8 cellular contexts compared by ENCODE assay signal in genomic region chr5:151253604-151253948, GRCh38. TPM values are rescaled to one million over a fixed set of nuclear protein-coding genes. Genes with fewer than 3 reads are reported as not detected.
DNase-seq lines count a peak whose midpoint lies in the region; ATAC-seq and TF ChIP-seq lines count a peak whose summit lies in the region.

No MANE protein-coding gene starts in this region.

- TF ChIP-seq CTCF in cardiac muscle cell (IDR thresholded peaks at IDR 0.05; ENCODE audit: low read depth, low read length) (no peak), cardiac fibroblast (IDR thresholded peaks at IDR 0.05; ENCODE audit: low read depth, low read length) (no peak), mesothelial cell of epicardium (IDR thresholded peaks at IDR 0.05; ENCODE audit: unreplicated experiment) (no peak)

- no peaks in the 10 kb centered on the region for H3K27me3 Mint-ChIP-seq in mesothelial cell of epicardium (ENCODE audit: low read depth)

- peak overlapping the region; percentile 99 for H3K27ac Mint-ChIP-seq in mesothelial cell of epicardium

- H3K4me1 Mint-ChIP-seq in mesothelial cell of epicardium, result peaks cover 31% of the 10 kb centered on the region

- DNase-seq in cardiac muscle cell (ENCODE audit: low read depth in 1 of 2, low spot score in 1 of 2), result no peak
- no peak for DNase-seq in cardiac septum (ENCODE audit: low spot score)
- no peak for DNase-seq in cardiac fibroblast (ENCODE audit: low read depth in 2 of 2)
- no peak for DNase-seq in mesothelial cell of epicardium (ENCODE audit: low spot score in 2 of 2, unreplicated experiment in 2 of 2)
- no peak for DNase-seq in aorta
- DNase-seq in anterior cingulate cortex (lab: John Stamatoyannopoulos, UW), result no peak
- no peak for DNase-seq in NCI-H2081 (lab: John Stamatoyannopoulos, UW)
- DNase-seq in NCI-H1048 (lab: John Stamatoyannopoulos, UW), result no peak

- H3K4me3 ChIP-seq in cardiac muscle cell, result peak overlapping the region; percentile 50
- H3K4me3 ChIP-seq in cardiac fibroblast (replicated peaks in 1 of 2; ENCODE audit: low read depth in 2 of 2, low read length in 2 of 2), result peak overlapping the region; percentile 70 to 87
- peak overlapping the region; percentile 76 to 92 for H3K4me3 ChIP-seq in aorta (ENCODE audit: low read length in 2 of 2)

- H3K9me3 Mint-ChIP-seq in mesothelial cell of epicardium, result no peaks in the 10 kb centered on the region

- WGBS in aorta, 2 donors, result 22 to 36% methylated on average over 5 of the region's 5 CpGs

- no peaks in the 10 kb centered on the region for H3K36me3 ChIP-seq in cardiac muscle cell
- no peaks in the 10 kb centered on the region for H3K36me3 ChIP-seq in aorta (ENCODE audit: control insufficient read depth in 1 of 2, insufficient read depth in 2 of 2, low read length in 1 of 2)

- H3K9me3 ChIP-seq in cardiac muscle cell (ENCODE audit: low read depth) (no peaks in the 10 kb centered on the region), aorta (ENCODE audit: control insufficient read depth, low read length) (no peaks in the 10 kb centered on the region)

- H3K4me1 ChIP-seq in cardiac muscle cell (ENCODE audit: low read depth), result peaks cover 10% of the 10 kb centered on the region
- H3K4me1 ChIP-seq in aorta (ENCODE audit: control insufficient read depth in 1 of 2, insufficient read depth in 2 of 2, low read length in 2 of 2), result peaks cover 0 to 4% of the 10 kb centered on the region in 2 donors

- H3K27me3 ChIP-seq in cardiac muscle cell, result no peaks in the 10 kb centered on the region
- no peaks in the 10 kb centered on the region for H3K27me3 ChIP-seq in aorta (ENCODE audit: control insufficient read depth in 1 of 2, insufficient read depth in 2 of 2, low read length in 1 of 2)

- no peak for ATAC-seq in aorta (ENCODE audit: low FRiP score)

- H3K27ac ChIP-seq in cardiac muscle cell (peak overlapping the region; percentile 82), aorta (ENCODE audit: low read depth in 1 of 2, low read length in 2 of 2) (no peak overlapping the region)

- intact Hi-C loops in cardiac septum (cut with DNase I), result no loop called here
- intact Hi-C loops in aorta (cut with DNase I), result loop anchor here in 1 of 2 donors (10.0 kb wide), 1 partner anchor 521 kb away; the partner anchor contains the start of gene G3BP1

- H3K36me3 Mint-ChIP-seq in mesothelial cell of epicardium, result no peaks in the 10 kb centered on the region

- peak overlapping the region; percentile 92 for H3K4me3 Mint-ChIP-seq in mesothelial cell of epicardium

RNA-seq across cellular contexts. Expression of gene GM2A, which starts 0.6 kb away (rescaled TPM):
- total RNA-seq in cardiac muscle cell (53.7 and 56.3 TPM in 2 replicates), cardiac septum (29.4 TPM), mesothelial cell of epicardium (41.8 to 42.9 TPM (median 42.7 TPM) in 3 replicates), aorta (10 to 100 TPM; 25.0 to 32.7 TPM)
- polyA plus RNA-seq in cardiac muscle cell (34.3 and 36.5 TPM in 2 replicates), aorta (10 to 100 TPM; 13.7 to 17.2 TPM)

RNA-seq across cellular contexts. Expression of gene CCDC69, which starts 29.7 kb away (rescaled TPM):
- total RNA-seq in cardiac muscle cell (85.4 and 104 TPM in 2 replicates), cardiac septum (116 TPM), mesothelial cell of epicardium (4.7 to 5.5 TPM (median 4.8 TPM) in 3 replicates), aorta (10 to 100 TPM; 51.9 to 70.7 TPM)
- polyA plus RNA-seq in cardiac muscle cell (70.4 and 102 TPM in 2 replicates), aorta (10 to 100 TPM in 1 of 2 donors, 1 to 10 TPM in 1; 9.8 to 37.2 TPM)

RNA-seq across cellular contexts. Expression of gene SLC36A3, which starts 50.0 kb away (rescaled TPM):
- total RNA-seq in cardiac muscle cell (not detected in 2 replicates), cardiac septum (not detected), mesothelial cell of epicardium (not detected in 3 replicates), aorta (not detected)
- polyA plus RNA-seq in cardiac muscle cell (not detected in 2 replicates), aorta (not detected)
